Comparison of ENCODE assay signal across 10 cellular contexts in genomic region chr7:98836811-98837631, GRCh38. TPM values are rescaled to one million over a fixed set of nuclear protein-coding genes. Genes with fewer than 3 reads are reported as not detected.
DNase-seq lines count a peak whose midpoint lies in the region; ATAC-seq and TF ChIP-seq lines count a peak whose summit lies in the region.
"Had no signal": no experiment of that assay in that cellular context is flagged by ENCODE, and none has a peak within 500 bp of the region (broad histone marks: within the 10 kb centered on the region; RNA-seq: fewer than 3 reads in every experiment).

No MANE protein-coding gene starts in this region.

- CTCF ChIA-PET in IMR-90 (lab: Yijun Ruan, JAX) (interaction anchor here (0.5 to 1.0 kb wide), 3 partner anchors 403 to 817 kb away, joined by 3 to 4 read pairs (median 4); no protein-coding TSS in a partner anchor), OCI-LY7 (lab: Charles Lee; ENCODE audit: unreplicated experiment) (interaction anchor here (0.5 kb wide), 1 partner anchor 101 kb away, joined by 3 read pairs; no protein-coding TSS in a partner anchor)
- CTCF ChIA-PET in CD4-positive, alpha-beta memory T cell (lab: Charles Lee; ENCODE audit: partially characterized antibody), result interaction anchor here (0.6 to 8.2 kb wide), 3 partner anchors 17 to 403 kb away, joined by 3 to 111 read pairs (median 3); no protein-coding TSS in a partner anchor

- H4K8ac ChIP-seq in IMR-90 (ENCODE audit: low read depth in 2 of 2, low read length in 2 of 2), result no peak overlapping the region

- TF ChIP-seq POLR2A in IMR-90 (IDR thresholded peaks at IDR 0.05; ENCODE audit: low read depth, low read length) (no peak), uterus (IDR thresholded peaks at IDR 0.05) (no peak)

- H3K27ac Mint-ChIP-seq in endodermal cell, result peak overlapping the region; percentile 30
- no peak overlapping the region for H3K27ac Mint-ChIP-seq in T-helper 17 cell
- no peak overlapping the region for H3K27ac Mint-ChIP-seq in CD4-positive, alpha-beta memory T cell

- no peak overlapping the region for H3K18ac ChIP-seq in IMR-90 (ENCODE audit: low read depth, low read length)

- no peak overlapping the region for H4K91ac ChIP-seq in IMR-90 (ENCODE audit: insufficient read depth, low read depth, low read length)

- peak; percentile 48 for TF ChIP-seq RAD21 in IMR-90 (IDR thresholded peaks at IDR 0.05; ENCODE audit: low read length)

- H2BK20ac ChIP-seq in IMR-90 (ENCODE audit: low read depth, low read length), result no peak overlapping the region

- no peak overlapping the region for H3K27ac ChIP-seq in IMR-90 (ENCODE audit: insufficient read depth, low read length)
- no peak overlapping the region for H3K27ac ChIP-seq in OCI-LY7 (ENCODE audit: low read depth, low read length, poor library complexity, severe bottlenecking)
- H3K27ac ChIP-seq in endodermal cell (ENCODE audit: low read depth, low read length), result no peak overlapping the region
- H3K27ac ChIP-seq in CD4-positive, alpha-beta memory T cell (ENCODE audit: low read depth, low read length), result no peak overlapping the region
- no peak overlapping the region for H3K27ac ChIP-seq in uterus

- BruUV-seq in IMR-90 (replicated peaks; lab: Mats Ljungman, UMichigan) (no TSS peak), OCI-LY7 (replicated peaks; lab: Mats Ljungman, UMichigan) (no TSS peak)

- H2BK5ac ChIP-seq in IMR-90 (ENCODE audit: low read depth, low read length, poor library complexity, severe bottlenecking), result no peak overlapping the region

- no peak overlapping the region for H2BK120ac ChIP-seq in IMR-90 (ENCODE audit: low read depth, low read length)

- no peak overlapping the region for H3K23ac ChIP-seq in IMR-90 (ENCODE audit: low read depth, low read length)

- dilution Hi-C loops in IMR-90 (cut with HindIII; ENCODE audit: low sequenced_read_pairs, unreplicated experiment), result no loop called here

- no peak overlapping the region for H4K5ac ChIP-seq in IMR-90 (ENCODE audit: low read depth, low read length)

- no peak overlapping the region for H3K4me3 ChIP-seq in IMR-90 (ENCODE audit: insufficient read depth, low read depth, low read length)
- no peak overlapping the region for H3K4me3 ChIP-seq in OCI-LY7 (ENCODE audit: low read depth, low read length, poor library complexity, severe bottlenecking)
- H3K4me3 ChIP-seq in endodermal cell (ENCODE audit: low read length), result no peak overlapping the region
- H3K4me3 ChIP-seq in retinal pigment epithelial cell (ENCODE audit: low read length), result no peak overlapping the region
- no peak overlapping the region for H3K4me3 ChIP-seq in CD4-positive, alpha-beta memory T cell (ENCODE audit: low read length in 2 of 2)
- no peak overlapping the region for H3K4me3 ChIP-seq in uterus

- H4K20me1 ChIP-seq in IMR-90 (ENCODE audit: insufficient read depth, low read length), result peaks cover 4% of the 10 kb centered on the region; the same call in 1 of the 2 replicates
- H4K20me1 ChIP-seq in OCI-LY7 (ENCODE audit: insufficient read depth, low read length), result no peaks in the 10 kb centered on the region

- H3K9me3 ChIP-seq in IMR-90 (ENCODE audit: control insufficient read depth, insufficient read depth, low read length) (no peaks in the 10 kb centered on the region), OCI-LY7 (ENCODE audit: low read length) (no peaks in the 10 kb centered on the region), endodermal cell (ENCODE audit: control insufficient read depth, low read length) (no peaks in the 10 kb centered on the region), T-helper 17 cell (ENCODE audit: control insufficient read depth, low read length, poor library complexity, severe bottlenecking) (no peaks in the 10 kb centered on the region), uterus (no peaks in the 10 kb centered on the region)
- no peaks in the 10 kb centered on the region for H3K9me3 ChIP-seq in CD4-positive, alpha-beta memory T cell (ENCODE audit: control insufficient read depth in 1 of 2, low read length in 2 of 2)

- no peaks in the 10 kb centered on the region for H3K27me3 Mint-ChIP-seq in endodermal cell (ENCODE audit: insufficient read depth)
- H3K27me3 Mint-ChIP-seq in T-helper 17 cell, result peaks cover 43% of the 10 kb centered on the region
- peaks cover 2 to 4% of the 10 kb centered on the region in 2 donors for H3K27me3 Mint-ChIP-seq in CD4-positive, alpha-beta memory T cell

- in situ Hi-C loops in IMR-90 (cut with MboI; ENCODE audit: low sequenced_read_pairs), result no loop called here

- no peaks in the 10 kb centered on the region for H3K36me3 Mint-ChIP-seq in endodermal cell (ENCODE audit: low read depth)
- no peaks in the 10 kb centered on the region for H3K36me3 Mint-ChIP-seq in T-helper 17 cell (ENCODE audit: low read depth)
- no peaks in the 10 kb centered on the region for H3K36me3 Mint-ChIP-seq in CD4-positive, alpha-beta memory T cell

- DNase-seq in EL, result peak; percentile 21
- peak; percentile 28 for DNase-seq in IMR-90
- peak; percentile 58 for DNase-seq in OCI-LY7 (ENCODE audit: low spot score)
- peak; percentile 96 for DNase-seq in endodermal cell
- DNase-seq in retinal pigment epithelial cell (ENCODE audit: low read depth), result no peak
- no peak for DNase-seq in T-helper 17 cell
- no peak for DNase-seq in CD4-positive, alpha-beta memory T cell
- DNase-seq in uterus, result no peak

- H3K9me1 ChIP-seq in IMR-90 (ENCODE audit: insufficient read depth, low read length), result 0 out of 2 replicates have a peak, but pooled peaks cover 2% of the 10 kb centered on the region

- no peak overlapping the region for H3K9ac ChIP-seq in IMR-90 (ENCODE audit: low read depth, low read length)
- no peak overlapping the region for H3K9ac ChIP-seq in endodermal cell (ENCODE audit: extremely low read depth, low read length, poor library complexity, severe bottlenecking)

- H3K79me2 ChIP-seq in OCI-LY7 (ENCODE audit: insufficient read depth, low read depth, low read length), result no peaks in the 10 kb centered on the region

- H3K27me3 ChIP-seq in IMR-90 (ENCODE audit: control insufficient read depth, insufficient read depth, low read length) (peaks cover 5% of the 10 kb centered on the region; the same call in 1 of the 2 replicates), endodermal cell (ENCODE audit: control insufficient read depth, insufficient read depth, low read length, poor library complexity, severe bottlenecking) (no peaks in the 10 kb centered on the region), uterus (no peaks in the 10 kb centered on the region)
- H3K27me3 ChIP-seq in CD4-positive, alpha-beta memory T cell (ENCODE audit: insufficient read depth, low read length), result no peaks in the 10 kb centered on the region

- H3K4me2 ChIP-seq in IMR-90 (ENCODE audit: low read depth, low read length) (no peak overlapping the region), OCI-LY7 (ENCODE audit: low read length) (no peak overlapping the region)

- H3K14ac ChIP-seq in IMR-90 (replicated peaks; ENCODE audit: low read depth, low read length), result no peak overlapping the region

- no peak overlapping the region for H2AK9ac ChIP-seq in IMR-90 (replicated peaks; ENCODE audit: low read depth, low read length, poor library complexity)

- H2BK15ac ChIP-seq in IMR-90 (ENCODE audit: low read depth, low read length), result no peak overlapping the region

- H3K9me3 Mint-ChIP-seq in endodermal cell, result no peaks in the 10 kb centered on the region
- no peaks in the 10 kb centered on the region for H3K9me3 Mint-ChIP-seq in CD4-positive, alpha-beta memory T cell

- no peak overlapping the region for H2AK5ac ChIP-seq in IMR-90 (ENCODE audit: low read depth, low read length)

- H3K4me1 Mint-ChIP-seq in endodermal cell (peaks cover 4% of the 10 kb centered on the region), T-helper 17 cell (peaks cover 3% of the 10 kb centered on the region)
- H3K4me1 Mint-ChIP-seq in CD4-positive, alpha-beta memory T cell, result peaks cover 0 to 5% (median 0%) of the 10 kb centered on the region in 4 donors

- H3K4me3 Mint-ChIP-seq in endodermal cell (no peak overlapping the region), T-helper 17 cell (no peak overlapping the region)
- no peak overlapping the region for H3K4me3 Mint-ChIP-seq in CD4-positive, alpha-beta memory T cell

- peaks cover 5% of the 10 kb centered on the region; the same call in 1 of the 2 replicates for H3K4me1 ChIP-seq in IMR-90 (ENCODE audit: control insufficient read depth, insufficient read depth, low read length)
- H3K4me1 ChIP-seq in OCI-LY7 (ENCODE audit: insufficient read depth, low read length, poor library complexity, severe bottlenecking), result no peaks in the 10 kb centered on the region
- no peaks in the 10 kb centered on the region for H3K4me1 ChIP-seq in endodermal cell (ENCODE audit: control insufficient read depth, insufficient read depth, low read length)
- H3K4me1 ChIP-seq in CD4-positive, alpha-beta memory T cell (ENCODE audit: insufficient read depth, low read length), result no peaks in the 10 kb centered on the region
- H3K4me1 ChIP-seq in uterus, result no peaks in the 10 kb centered on the region

- H2AFZ ChIP-seq in IMR-90 (replicated peaks; ENCODE audit: low read length, poor library complexity) (peak overlapping the region; percentile 13), OCI-LY7 (ENCODE audit: low read length) (no peak overlapping the region)

- no peaks in the 10 kb centered on the region for H3K79me1 ChIP-seq in IMR-90 (ENCODE audit: low read depth in 1 of 2, low read length in 2 of 2)

- WGBS in IMR-90 (ENCODE audit: extremely low coverage in 2 of 2, insufficient read length in 1 of 2), 2 experiments, result no CpG with 5 or more reads among the region's 10 CpGs
- 24 to 33% methylated on average over 6 to 10 of the region's 10 CpGs for WGBS in endodermal cell (ENCODE audit: insufficient coverage in 1 of 2, insufficient read length in 1 of 2), 2 experiments

- ATAC-seq in IMR-90 (ENCODE audit: low read depth), result peak; percentile 12; the same call in 1 of the 2 replicates
- ATAC-seq in T-helper 17 cell, result no peak

- intact Hi-C loops in IMR-90 (cut with micrococcal nuclease) (loop anchor here (1.0 kb wide), 1 partner anchor 404 kb away; no protein-coding TSS in a partner anchor), OCI-LY7 (cut with micrococcal nuclease; ENCODE audit: unreplicated experiment) (loop anchor here (1.0 to 5.0 kb wide), 2 partner anchors 90 to 404 kb away; no protein-coding TSS in a partner anchor), uterus (cut with DNase I; ENCODE audit: low total_unique reads) (no loop called here)
- intact Hi-C loops in CD4-positive, alpha-beta memory T cell (cut with micrococcal nuclease), result no loop called here

- TF ChIP-seq CTCF in IMR-90 (conservative IDR thresholded peaks at IDR 0.05; ENCODE audit: low read depth, low read length), result peak; percentile 48
- peak; percentile 97 for TF ChIP-seq CTCF in OCI-LY7 (conservative IDR thresholded peaks at IDR 0.05; ENCODE audit: low read length)
- peak; percentile 95 for TF ChIP-seq CTCF in endodermal cell (conservative IDR thresholded peaks at IDR 0.05)
- peak; percentile 93 for TF ChIP-seq CTCF in retinal pigment epithelial cell (conservative IDR thresholded peaks at IDR 0.05; ENCODE audit: low read depth, low read length)
- TF ChIP-seq CTCF in uterus (IDR thresholded peaks at IDR 0.05), result peak in 1 of 4 experiments; percentile 12

- no peak overlapping the region for H3K4ac ChIP-seq in IMR-90 (ENCODE audit: low read depth, low read length)

- no peaks in the 10 kb centered on the region for H3K36me3 ChIP-seq in IMR-90 (ENCODE audit: control insufficient read depth, insufficient read depth, low read length)
- H3K36me3 ChIP-seq in OCI-LY7 (ENCODE audit: insufficient read depth, low read length), result no peaks in the 10 kb centered on the region
- H3K36me3 ChIP-seq in endodermal cell (ENCODE audit: control insufficient read depth, insufficient read depth, low read length), result no peaks in the 10 kb centered on the region
- H3K36me3 ChIP-seq in CD4-positive, alpha-beta memory T cell (ENCODE audit: insufficient read depth, low read length), result no peaks in the 10 kb centered on the region
- H3K36me3 ChIP-seq in uterus, result no peaks in the 10 kb centered on the region

- POLR2A ChIA-PET in IMR-90 (lab: Charles Lee; ENCODE audit: unreplicated experiment), result no interaction called here
- POLR2A ChIA-PET in OCI-LY7 (lab: Charles Lee), result no interaction called here
- POLR2A ChIA-PET in CD4-positive, alpha-beta memory T cell (lab: Charles Lee; ENCODE audit: partially characterized antibody), result no interaction called here

- H3K9me2 ChIP-seq in OCI-LY7 (ENCODE audit: insufficient read depth, low read length), result no peaks in the 10 kb centered on the region

- H3K56ac ChIP-seq in IMR-90 (ENCODE audit: extremely low read depth, insufficient read depth, low read length), result no peak overlapping the region

RNA-seq across cellular contexts. Expression of gene TMEM130, which starts 32.8 kb away (rescaled TPM):
- total RNA-seq in IMR-90 (2012; rRNA removed), result 1.1 and 1.4 TPM in 2 replicates
- 13.5 and 14.8 TPM in 2 replicates for polyA plus RNA-seq in IMR-90 (2012; rRNA removed)
- 17.4 and 22.2 TPM in 2 replicates for polyA plus RNA-seq in IMR-90 (2012; cell fraction: cytosol; rRNA removed)
- polyA plus RNA-seq in IMR-90 (2012; cell fraction: nucleus; rRNA removed; ENCODE audit: low replicate concordance), result 14.2 and 24.0 TPM in 2 replicates
- total RNA-seq in OCI-LY7 (2014; rRNA removed; shearing (Covaris generic)), result 0.22 and 0.46 TPM in 2 replicates
- total RNA-seq in OCI-LY7 (2022), result 0.57 and 0.87 TPM in 2 replicates
- under 1 TPM in 1 of 2 donors, not detected in 1; 0.15 TPM for total RNA-seq in endodermal cell
- polyA plus RNA-seq in endodermal cell (2013, experiment 1 of 2), result 6.2 TPM
- 5.8 TPM for polyA plus RNA-seq in endodermal cell (2013, experiment 2 of 2)
- total RNA-seq in T-helper 17 cell, result under 1 TPM in 1 of 2 donors, not detected in 1; 0.22 TPM
- not detected for total RNA-seq in CD4-positive, alpha-beta memory T cell
- polyA plus RNA-seq in CD4-positive, alpha-beta memory T cell, result not detected
- 1 to 10 TPM in 2 of 4 donors, not detected in 2; 3.5 to 3.9 TPM for total RNA-seq in uterus
- total RNA-seq: activated CD8-positive, alpha-beta memory T cell treated with anti-CD3 and anti-CD28 coated beads for 36 hours; pulmonary artery endothelial cell had no signal

RNA-seq across cellular contexts. Expression of gene TRRAP, which starts 41.3 kb away (rescaled TPM):
- total RNA-seq in IMR-90 (2012; rRNA removed), result 12.5 TPM in 2 replicates
- 18.1 and 18.8 TPM in 2 replicates for polyA plus RNA-seq in IMR-90 (2012; rRNA removed)
- polyA plus RNA-seq in IMR-90 (2012; cell fraction: cytosol; rRNA removed), result 10.8 and 13.2 TPM in 2 replicates
- 28.4 and 30.9 TPM in 2 replicates for polyA plus RNA-seq in IMR-90 (2012; cell fraction: nucleus; rRNA removed; ENCODE audit: low replicate concordance)
- 43.4 and 50.4 TPM in 2 replicates for total RNA-seq in OCI-LY7 (2014; rRNA removed; shearing (Covaris generic))
- total RNA-seq in OCI-LY7 (2022), result 82.6 and 86.1 TPM in 2 replicates
- total RNA-seq in endodermal cell, result 10 to 100 TPM; 64.3 to 68.8 TPM
- polyA plus RNA-seq in endodermal cell (2013, experiment 1 of 2), result 29.8 TPM
- polyA plus RNA-seq in endodermal cell (2013, experiment 2 of 2), result 30.4 TPM
- total RNA-seq in T-helper 17 cell, result 10 to 100 TPM; 70.1 to 77.2 TPM
- total RNA-seq in CD4-positive, alpha-beta memory T cell, result 10 to 100 TPM; 83.3 to 89.9 TPM
- 1 to 10 TPM in 1 of 2 donors, under 1 TPM in 1; 0.42 to 8.7 TPM for polyA plus RNA-seq in CD4-positive, alpha-beta memory T cell
- 10 to 100 TPM; 19.7 to 62.3 (median 31.1) TPM for total RNA-seq in uterus

Comparison
In these comparisons a context has a peak if more than half of its experiments do, and no peak if none do; other contexts are left out.
1. DNase-seq: peak in EL (single experiment), IMR-90 (single experiment), OCI-LY7 (single experiment) and endodermal cell (single experiment); none in retinal pigment epithelial cell (single experiment), T-helper 17 cell (0 of 3), CD4-positive, alpha-beta memory T cell (0 of 5) and uterus (0 of 2).
2. intact Hi-C loops: an anchor here in IMR-90 (1.0 kb wide) and OCI-LY7 (1.0 to 5.0 kb wide); none called in CD4-positive, alpha-beta memory T cell and uterus.